ENCODE assay signal across 14 cellular contexts in the genomic region with DNA sequence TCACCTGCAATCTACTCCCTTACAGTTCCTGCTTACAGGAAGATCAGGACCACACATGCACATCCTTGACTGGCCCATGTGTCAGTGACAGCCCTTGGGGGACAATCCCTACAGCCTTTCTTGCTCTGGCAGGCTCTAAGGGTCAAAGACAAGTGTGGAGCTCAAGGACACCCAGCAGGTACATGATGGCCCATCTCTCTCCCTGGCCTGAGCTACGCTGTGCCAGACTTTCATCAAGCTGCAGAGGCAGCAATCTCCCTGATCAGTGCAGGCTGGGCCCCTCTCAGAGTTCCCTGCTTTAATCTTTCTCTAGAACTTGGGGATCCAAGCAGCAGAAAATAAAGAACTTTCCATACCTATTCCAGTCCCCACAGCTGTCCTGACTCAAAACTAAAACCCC. TPM values are rescaled to one million over a fixed set of nuclear protein-coding genes. Genes with fewer than 3 reads are reported as not detected.
DNase-seq lines count a peak whose midpoint lies in the region; ATAC-seq and TF ChIP-seq lines count a peak whose summit lies in the region.
"Had no signal": no experiment of that assay in that cellular context is flagged by ENCODE, and none has a peak within 500 bp of the region (broad histone marks: within the 10 kb centered on the region; RNA-seq: fewer than 3 reads in every experiment).

No MANE protein-coding gene starts in this region.

- H3K79me2 ChIP-seq in Loucy (ENCODE audit: insufficient read depth, low read length) (peaks cover 83% of the 10 kb centered on the region), H9 (ENCODE audit: insufficient read depth, low read length) (peaks cover 5% of the 10 kb centered on the region; the same call in 1 of the 2 replicates)

- H3K9me2 ChIP-seq in Loucy (replicated peaks; ENCODE audit: low read depth, low read length): no peaks in the 10 kb centered on the region

- peaks cover 3% of the 10 kb centered on the region for H3K23me2 ChIP-seq in H9 (ENCODE audit: insufficient read length, low read depth, low read length, poor library complexity, severe bottlenecking)

- H3K9ac ChIP-seq in Loucy (ENCODE audit: low read depth, low read length, poor library complexity, severe bottlenecking) (peak overlapping the region; percentile 85), H9 (ENCODE audit: extremely low read depth, insufficient read length, low read length) (no peak overlapping the region)

- H2AFZ ChIP-seq in Loucy (ENCODE audit: low read length) (no peak overlapping the region), H9 (ENCODE audit: low read length) (no peak overlapping the region)

- H3K14ac ChIP-seq in H9 (ENCODE audit: insufficient read depth, low read length): no peak overlapping the region

- no peaks in the 10 kb centered on the region for H3K9me3 Mint-ChIP-seq in T-helper 1 cell treated with Interleukin-12 subunit alpha and Interleukin-12 subunit beta and Interleukin-4 antibody, amounts not matched to agents 30 μg/mL and 1 μg/mL, for 36 hours
- H3K9me3 Mint-ChIP-seq in H9: no peaks in the 10 kb centered on the region; a peak in 1 of 5 replicates
- H3K9me3 Mint-ChIP-seq: WTC11 had no signal

- H3K4me1 Mint-ChIP-seq in T-helper 1 cell treated with Interleukin-12 subunit alpha and Interleukin-12 subunit beta and Interleukin-4 antibody, amounts not matched to agents 30 μg/mL and 1 μg/mL, for 36 hours (ENCODE audit: low read depth): peaks cover 56% of the 10 kb centered on the region
- peaks cover 23 to 43% of the 10 kb centered on the region in 2 experiments for H3K4me1 Mint-ChIP-seq in H9

- intact Hi-C loops in dorsolateral prefrontal cortex (cut with DNase I) (loop anchor here in 1 of 2 donors (10.0 kb wide), 1 partner anchor 114 kb away; the partner anchor contains the start of gene ARID3B), prostate gland (cut with DNase I) (no loop called here), upper lobe of right lung (cut with DNase I) (no loop called here)

- H3K9me3 ChIP-seq in Loucy (ENCODE audit: insufficient read depth, low read depth, low read length): no peaks in the 10 kb centered on the region
- no peaks in the 10 kb centered on the region for H3K9me3 ChIP-seq in H9 (ENCODE audit: control insufficient read depth, low read depth, low read length)
- H3K9me3 ChIP-seq in prostate gland: no peaks in the 10 kb centered on the region
- no peaks in the 10 kb centered on the region for H3K9me3 ChIP-seq in upper lobe of right lung
- H3K9me3 ChIP-seq: testis had no signal

- no peak overlapping the region for H2BK20ac ChIP-seq in H9 (ENCODE audit: low read depth, low read length, poor library complexity, severe bottlenecking)

- no peaks in the 10 kb centered on the region for H3K27me3 Mint-ChIP-seq in T-helper 1 cell treated with Interleukin-12 subunit alpha and Interleukin-12 subunit beta and Interleukin-4 antibody, amounts not matched to agents 30 μg/mL and 1 μg/mL, for 36 hours (ENCODE audit: low read depth)
- H3K27me3 Mint-ChIP-seq in H9 (ENCODE audit: low read depth): peaks cover 43% of the 10 kb centered on the region

- TF ChIP-seq POLR2A in prostate gland (IDR thresholded peaks at IDR 0.05): no peak

- DNase-seq in T-helper 1 cell: no peak
- no peak for DNase-seq in dorsolateral prefrontal cortex
- no peak for DNase-seq in skeletal muscle cell (ENCODE audit: low read depth)
- no peak for DNase-seq in H9
- DNase-seq in prostate gland (ENCODE audit: low spot score): no peak
- DNase-seq in upper lobe of right lung: no peak
- DNase-seq: amniotic stem cell, GF-D8 had no signal

- H2BK12ac ChIP-seq in H9 (ENCODE audit: insufficient read length, low read depth, low read length): no peak overlapping the region

- H4K91ac ChIP-seq in H9 (ENCODE audit: insufficient read length, low read depth, low read length): no peak overlapping the region

- peaks cover 47% of the 10 kb centered on the region for H4K20me1 ChIP-seq in Loucy (ENCODE audit: insufficient read depth, low read length, poor library complexity, severe bottlenecking)
- no peaks in the 10 kb centered on the region for H4K20me1 ChIP-seq in H9 (ENCODE audit: control insufficient read depth, insufficient read depth, insufficient read length)

- TF ChIP-seq CTCF in Loucy (conservative IDR thresholded peaks at IDR 0.05; ENCODE audit: low read length) (no peak), dorsolateral prefrontal cortex (IDR thresholded peaks at IDR 0.05 in 54 of 56, conservative IDR thresholded peaks at IDR 0.05 in 2 of 56; ENCODE audit: low read depth in 1 of 56, partially characterized antibody in 56 of 56) (no peak), H9 (conservative IDR thresholded peaks at IDR 0.05) (no peak), prostate gland (IDR thresholded peaks at IDR 0.05) (no peak), upper lobe of right lung (IDR thresholded peaks at IDR 0.05) (no peak)

- H3K36me3 ChIP-seq in Loucy (ENCODE audit: insufficient read depth, low read length) (no peaks in the 10 kb centered on the region), prostate gland (no peaks in the 10 kb centered on the region), upper lobe of right lung (no peaks in the 10 kb centered on the region)

- no peak overlapping the region for H3K4ac ChIP-seq in H9 (ENCODE audit: low read depth, low read length)

- H3K4me3 Mint-ChIP-seq in T-helper 1 cell treated with Interleukin-12 subunit alpha and Interleukin-12 subunit beta and Interleukin-4 antibody, amounts not matched to agents 30 μg/mL and 1 μg/mL, for 36 hours: peak overlapping the region; percentile 83
- 0 out of 5 replicates have a peak overlapping the region, but pooled peaks of 1 of the 2 experiments have one; percentile 2 for H3K4me3 Mint-ChIP-seq in H9

- H3K79me1 ChIP-seq in H9 (ENCODE audit: insufficient read depth, low read depth, low read length, poor library complexity, severe bottlenecking): no peaks in the 10 kb centered on the region

- H3K56ac ChIP-seq in H9 (ENCODE audit: insufficient read length, low read depth, low read length): no peak overlapping the region

- H3K36me3 Mint-ChIP-seq in T-helper 1 cell treated with Interleukin-12 subunit alpha and Interleukin-12 subunit beta and Interleukin-4 antibody, amounts not matched to agents 30 μg/mL and 1 μg/mL, for 36 hours (ENCODE audit: low read depth): peaks cover 8% of the 10 kb centered on the region
- H3K36me3 Mint-ChIP-seq in H9 (ENCODE audit: insufficient read depth in 1 of 3, low read depth in 3 of 3): no peaks in the 10 kb centered on the region; a peak in 1 of 7 replicates
- H3K36me3 Mint-ChIP-seq: WTC11 had no signal

- H3K4me3 ChIP-seq in Loucy (ENCODE audit: low read length, poor library complexity, severe bottlenecking): peak overlapping the region; percentile 83
- peak overlapping the region in 58 of 59 donors; percentile 12 to 98 (median 87) for H3K4me3 ChIP-seq in dorsolateral prefrontal cortex
- H3K4me3 ChIP-seq in skeletal muscle cell (ENCODE audit: low read depth, low read length): peak overlapping the region; percentile 87
- no peak overlapping the region for H3K4me3 ChIP-seq in prostate gland
- H3K4me3 ChIP-seq in upper lobe of right lung: no peak overlapping the region

- no peak overlapping the region for H3T11ph ChIP-seq in H9 (ENCODE audit: low read length)

- no peak overlapping the region for H4K8ac ChIP-seq in H9 (replicated peaks; ENCODE audit: insufficient read length, low read depth, low read length)

- H3K23ac ChIP-seq in H9 (ENCODE audit: insufficient read length, low read depth, low read length): no peak overlapping the region

- no peak overlapping the region for H2AK5ac ChIP-seq in H9 (ENCODE audit: insufficient read length, low read length)

- H3K4me2 ChIP-seq in Loucy (ENCODE audit: low read depth, low read length, poor library complexity, severe bottlenecking): peak overlapping the region; percentile 79
- H3K4me2 ChIP-seq in H9 (ENCODE audit: insufficient read depth, insufficient read length, low read length): no peak overlapping the region

- no peak overlapping the region for H2BK5ac ChIP-seq in H9 (ENCODE audit: insufficient read length, low read length)

- peak overlapping the region; percentile 71 for H3K27ac Mint-ChIP-seq in T-helper 1 cell treated with Interleukin-12 subunit alpha and Interleukin-12 subunit beta and Interleukin-4 antibody, amounts not matched to agents 30 μg/mL and 1 μg/mL, for 36 hours
- 0 out of 7 replicates have a peak overlapping the region, but pooled peaks of 1 of the 3 experiments have one; percentile 7 for H3K27ac Mint-ChIP-seq in H9
- H3K27ac Mint-ChIP-seq: WTC11 had no signal

- H3K27ac ChIP-seq in dorsolateral prefrontal cortex (peak overlapping the region in 58 of 59 donors; percentile 16 to 100 (median 94)), H9 (ENCODE audit: insufficient read length, low read depth, low read length) (no peak overlapping the region), prostate gland (no peak overlapping the region), upper lobe of right lung (no peak overlapping the region)
- H3K27ac ChIP-seq: 22Rv1, testis had no signal

- H3K4me1 ChIP-seq in Loucy (ENCODE audit: insufficient read depth, low read length, poor library complexity, severe bottlenecking) (peaks cover 59% of the 10 kb centered on the region), H9 (ENCODE audit: insufficient read depth, low read length) (peaks cover 3% of the 10 kb centered on the region; the same call in 1 of the 2 replicates), prostate gland (replicated peaks) (peaks cover 7% of the 10 kb centered on the region), upper lobe of right lung (peaks cover 17% of the 10 kb centered on the region)

- no peak for ATAC-seq in upper lobe of right lung
- ATAC-seq: Right ventricle myocardium inferior, WTC11 had no signal

- H3K27me3 ChIP-seq in Loucy (ENCODE audit: insufficient read depth, low read length, poor library complexity, severe bottlenecking): no peaks in the 10 kb centered on the region
- H3K27me3 ChIP-seq in dorsolateral prefrontal cortex: no peaks in the 10 kb centered on the region
- H3K27me3 ChIP-seq in H9 (ENCODE audit: insufficient read depth, low read length): no peaks in the 10 kb centered on the region; the same call in 1 of the 2 replicates
- peaks cover 4% of the 10 kb centered on the region for H3K27me3 ChIP-seq in prostate gland (replicated peaks; ENCODE audit: insufficient read depth)
- H3K27me3 ChIP-seq in upper lobe of right lung: peaks cover 3% of the 10 kb centered on the region
- H3K27me3 ChIP-seq: testis had no signal

- H2BK15ac ChIP-seq in H9 (ENCODE audit: low read depth, low read length): no peak overlapping the region

- no peak overlapping the region for H3K18ac ChIP-seq in H9 (ENCODE audit: insufficient read length, low read depth, low read length)

- H2BK120ac ChIP-seq in H9 (ENCODE audit: low read depth, low read length, poor library complexity, severe bottlenecking): no peak overlapping the region

- no peak overlapping the region for H4K5ac ChIP-seq in H9 (ENCODE audit: insufficient read length, low read depth, low read length)

- H3F3A ChIP-seq in Loucy (ENCODE audit: low read depth): no peaks in the 10 kb centered on the region

- no CpG with 5 or more reads among the region's 1 CpG for WGBS in H9 (ENCODE audit: extremely low coverage, insufficient read length, low lambda C conversion rate)
- WGBS in prostate gland: 73% methylated on average over 1 of the region's 1 CpG

RNA-seq across cellular contexts. Expression of gene SEMA7A, which starts 2.6 kb away (rescaled TPM):
- total RNA-seq in dorsolateral prefrontal cortex: 100 to 1,000 TPM in 2 of 120 experiments, 10 to 100 TPM in 118; 34.1 to 116 (median 63.6) TPM
- total RNA-seq in H9 (2021): 5.7 and 7.0 TPM in 2 replicates
- 100 to 1,000 TPM in 1 of 2 donors, 1 to 10 TPM in 1; 1.3 to 171 TPM for total RNA-seq in prostate gland
- 5.4 TPM for total RNA-seq in upper lobe of right lung

RNA-seq across cellular contexts. Expression of gene UBL7, which starts 29.8 kb away (rescaled TPM):
- total RNA-seq in dorsolateral prefrontal cortex (100 to 1,000 TPM in 1 of 120 experiments, 10 to 100 TPM in 119; 46.8 to 107 (median 78.1) TPM), H9 (2021) (47.5 and 48.7 TPM in 2 replicates), prostate gland (10 to 100 TPM; 83.1 to 85.2 TPM), upper lobe of right lung (40.8 TPM)

Comparison
In these comparisons a context has a peak if more than half of its experiments do, and no peak if none do; other contexts are left out.
1. H3K4me3 ChIP-seq: peak in Loucy (single experiment), dorsolateral prefrontal cortex (58 of 59) and skeletal muscle cell (single experiment); none in prostate gland (0 of 2) and upper lobe of right lung (single experiment).
2. H3K27ac ChIP-seq: peak in dorsolateral prefrontal cortex (58 of 59); none in H9 (single experiment), prostate gland (0 of 2) and upper lobe of right lung (single experiment).